ENCODE assay signal across 31 cellular contexts in the genomic region with DNA sequence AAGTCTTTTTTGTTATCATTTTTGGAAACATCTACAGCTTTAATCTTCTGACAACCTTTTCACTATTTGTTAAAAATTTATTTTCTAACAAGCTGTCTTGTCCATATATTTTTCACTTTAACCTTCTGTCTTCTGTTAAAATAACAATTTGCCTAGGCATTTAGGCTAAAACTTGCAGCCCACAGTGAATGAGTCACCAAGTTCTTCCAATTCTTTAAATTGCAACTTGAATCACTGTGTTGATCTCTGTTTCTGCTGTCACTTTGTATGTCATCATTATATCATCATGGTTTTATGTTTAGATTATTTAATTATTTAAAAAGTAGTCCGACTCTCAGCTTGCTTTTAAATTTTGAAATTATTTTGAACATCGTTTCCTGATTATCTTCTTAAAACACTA.
DNase-seq lines count a peak whose midpoint lies in the region; ATAC-seq and TF ChIP-seq lines count a peak whose summit lies in the region.
"Had no signal": no experiment of that assay in that cellular context is flagged by ENCODE, and none has a peak within 500 bp of the region (broad histone marks: within the 10 kb centered on the region; RNA-seq: fewer than 3 reads in every experiment).

No MANE protein-coding gene starts in this region.

- no peaks in the 10 kb centered on the region for H3K27me3 Mint-ChIP-seq in activated CD4-positive, alpha-beta T cell treated with anti-CD3 and anti-CD28 coated beads, Interleukin-2, amount 10 ng/mL, durations not matched to agents 24 days and 14 days
- H3K27me3 Mint-ChIP-seq: activated naive CD8-positive, alpha-beta T cell treated with anti-CD3 and anti-CD28 coated beads, Interleukin-2, amount 10 ng/mL, durations not matched to agents 7 days and 5 days; natural killer cell treated with Interleukin-12 subunit alpha and Interleukin-12 subunit beta and Interleukin-15 and Interleukin-18, amount 100 ng/mL, for 72 hours; stimulated activated memory B cell treated with anti-CD40 and anti-IgM and Interleukin-4, amounts not matched to agents 10 μg/mL and 1 μg/mL and 100 μg/mL, for 72 hours had no signal

- POLR2A ChIA-PET in RWPE1 (lab: Yijun Ruan, JAX; ENCODE audit: low non-redundant PET): no interaction called here

- H3K4me2 ChIP-seq in smooth muscle cell: peak overlapping the region; percentile 44

- DNase-seq in RWPE1 (ENCODE audit: low spot score): peak; percentile 3
- DNase-seq in astrocyte of the spinal cord (ENCODE audit: low read depth, low spot score): peak; percentile 66
- peak; percentile 1 for DNase-seq in kidney epithelial cell (ENCODE audit: low read depth)
- DNase-seq in smooth muscle cell (lab: John Stamatoyannopoulos, UW; ENCODE audit: unreplicated experiment): no peak
- DNase-seq in activated CD4-positive, alpha-beta T cell treated with anti-CD3 and anti-CD28 coated beads, Interleukin-2, amount 10 ng/mL, durations not matched to agents 24 days and 14 days: no peak
- DNase-seq: activated naive CD8-positive, alpha-beta T cell treated with anti-CD3 and anti-CD28 coated beads, Interleukin-2, amount 10 ng/mL, durations not matched to agents 7 days and 5 days; activated T-cell treated with anti-CD3 and anti-CD28 coated beads for 4 hours; Caco-2; DMS79 treated with DMSO at 0.1 percent for 48 hours; effector CD4-positive, alpha-beta T cell; gastrocnemius medialis; H9; hippocampal formation; immature natural killer cell; left ventricle myocardium inferior; MM.1S; NCI-H1417; NCI-H446 treated with DMSO at 0.1 percent for 48 hours; NCI-H82; stimulated activated CD4-positive, alpha-beta T cell treated with anti-CD3 and anti-CD28 coated beads, Interleukin-4, amount 100 ng/mL, for 4 hours; substantia nigra; T-helper 2 cell; upper lobe of left lung had no signal

- no peaks in the 10 kb centered on the region for H3F3A ChIP-seq in smooth muscle cell (ENCODE audit: low read depth)

- H3K9ac ChIP-seq in smooth muscle cell (ENCODE audit: low read depth): no peak overlapping the region

- no peaks in the 10 kb centered on the region for H4K20me1 ChIP-seq in smooth muscle cell (ENCODE audit: low read depth)

- no peaks in the 10 kb centered on the region for H3K9me3 ChIP-seq in smooth muscle cell (replicated peaks; ENCODE audit: low read depth)
- H3K9me3 ChIP-seq: Caco-2, gastrocnemius medialis, left ventricle myocardium inferior, right atrium auricular region, upper lobe of left lung had no signal

- no peak overlapping the region for H3K4me3 ChIP-seq in astrocyte of the spinal cord (ENCODE audit: low read depth, low read length)
- H3K4me3 ChIP-seq in kidney epithelial cell (ENCODE audit: low read depth, low read length): no peak overlapping the region
- H3K4me3 ChIP-seq in smooth muscle cell: no peak overlapping the region
- H3K4me3 ChIP-seq: gastrocnemius medialis, K562, left ventricle myocardium inferior, right atrium auricular region, upper lobe of left lung had no signal

- H3K27ac ChIP-seq in RWPE1 (no peak overlapping the region), smooth muscle cell (ENCODE audit: low read depth) (peak overlapping the region; percentile 69)
- H3K27ac ChIP-seq: C4-2B, gastrocnemius medialis, left ventricle myocardium inferior, right atrium auricular region, upper lobe of left lung had no signal

- intact Hi-C loops in activated CD4-positive, alpha-beta T cell treated with anti-CD3 and anti-CD28 coated beads, Interleukin-2, amount 10 ng/mL, durations not matched to agents 24 days and 14 days (cut with micrococcal nuclease): no loop called here

- H3K27me3 ChIP-seq in kidney epithelial cell (ENCODE audit: control insufficient read depth, insufficient read depth, low read length) (no peaks in the 10 kb centered on the region), smooth muscle cell (ENCODE audit: low read depth) (no peaks in the 10 kb centered on the region)
- H3K27me3 ChIP-seq: gastrocnemius medialis, right atrium auricular region, upper lobe of left lung had no signal

- H3K36me3 Mint-ChIP-seq in activated CD4-positive, alpha-beta T cell treated with anti-CD3 and anti-CD28 coated beads, Interleukin-2, amount 10 ng/mL, durations not matched to agents 24 days and 14 days (ENCODE audit: low read depth): no peaks in the 10 kb centered on the region
- H3K36me3 Mint-ChIP-seq: activated naive CD8-positive, alpha-beta T cell treated with anti-CD3 and anti-CD28 coated beads, Interleukin-2, amount 10 ng/mL, durations not matched to agents 7 days and 5 days; brain; immature natural killer cell; natural killer cell treated with Interleukin-12 subunit alpha and Interleukin-12 subunit beta and Interleukin-15 and Interleukin-18, amount 100 ng/mL, for 72 hours; stimulated activated memory B cell treated with anti-CD40 and anti-IgM and Interleukin-4, amounts not matched to agents 10 μg/mL and 1 μg/mL and 100 μg/mL, for 72 hours had no signal

- no peak overlapping the region for H3K4me3 Mint-ChIP-seq in activated CD4-positive, alpha-beta T cell treated with anti-CD3 and anti-CD28 coated beads, Interleukin-2, amount 10 ng/mL, durations not matched to agents 24 days and 14 days
- H3K4me3 Mint-ChIP-seq: activated naive CD8-positive, alpha-beta T cell treated with anti-CD3 and anti-CD28 coated beads, Interleukin-2, amount 10 ng/mL, durations not matched to agents 7 days and 5 days; brain; H9; immature natural killer cell; natural killer cell treated with Interleukin-12 subunit alpha and Interleukin-12 subunit beta and Interleukin-15 and Interleukin-18, amount 100 ng/mL, for 72 hours; stimulated activated memory B cell treated with anti-CD40 and anti-IgM and Interleukin-4, amounts not matched to agents 10 μg/mL and 1 μg/mL and 100 μg/mL, for 72 hours had no signal

- WGBS in smooth muscle cell (ENCODE audit: low lambda C conversion rate): 56% methylated on average over 2 of the region's 2 CpGs

- peaks cover 5% of the 10 kb centered on the region for H3K4me1 ChIP-seq in smooth muscle cell (ENCODE audit: low read depth)
- H3K4me1 ChIP-seq: Caco-2, gastrocnemius medialis, left ventricle myocardium inferior, right atrium auricular region, upper lobe of left lung had no signal

- TF ChIP-seq CTCF in RWPE1 (conservative IDR thresholded peaks at IDR 0.05; ENCODE audit: low read depth) (no peak), astrocyte of the spinal cord (IDR thresholded peaks at IDR 0.05; ENCODE audit: low read depth, low read length) (no peak), kidney epithelial cell (IDR thresholded peaks at IDR 0.05; ENCODE audit: insufficient read depth, low read length, poor library complexity, severe bottlenecking) (no peak), smooth muscle cell (IDR thresholded peaks at IDR 0.05; ENCODE audit: borderline replicate concordance, insufficient read depth, poor library complexity, severe bottlenecking) (no peak)

- no peaks in the 10 kb centered on the region for H3K4me1 Mint-ChIP-seq in activated CD4-positive, alpha-beta T cell treated with anti-CD3 and anti-CD28 coated beads, Interleukin-2, amount 10 ng/mL, durations not matched to agents 24 days and 14 days
- H3K4me1 Mint-ChIP-seq: activated naive CD8-positive, alpha-beta T cell treated with anti-CD3 and anti-CD28 coated beads, Interleukin-2, amount 10 ng/mL, durations not matched to agents 7 days and 5 days; brain; immature natural killer cell; stimulated activated memory B cell treated with anti-CD40 and anti-IgM and Interleukin-4, amounts not matched to agents 10 μg/mL and 1 μg/mL and 100 μg/mL, for 72 hours had no signal

- CTCF ChIA-PET in RWPE1 (lab: Yijun Ruan, JAX): no interaction called here

- no peaks in the 10 kb centered on the region for H3K79me2 ChIP-seq in smooth muscle cell (ENCODE audit: low read depth)

- no peak overlapping the region for H2AFZ ChIP-seq in smooth muscle cell (ENCODE audit: low read depth)

- no peak overlapping the region for H3K27ac Mint-ChIP-seq in activated CD4-positive, alpha-beta T cell treated with anti-CD3 and anti-CD28 coated beads, Interleukin-2, amount 10 ng/mL, durations not matched to agents 24 days and 14 days
- H3K27ac Mint-ChIP-seq: activated naive CD8-positive, alpha-beta T cell treated with anti-CD3 and anti-CD28 coated beads, Interleukin-2, amount 10 ng/mL, durations not matched to agents 7 days and 5 days; brain; immature natural killer cell; natural killer cell treated with Interleukin-12 subunit alpha and Interleukin-12 subunit beta and Interleukin-15 and Interleukin-18, amount 100 ng/mL, for 72 hours; stimulated activated memory B cell treated with anti-CD40 and anti-IgM and Interleukin-4, amounts not matched to agents 10 μg/mL and 1 μg/mL and 100 μg/mL, for 72 hours had no signal

- in situ Hi-C loops in astrocyte of the spinal cord (cut with HindIII; ENCODE audit: low sequenced_read_pairs): no loop called here

- H3K36me3 ChIP-seq in kidney epithelial cell (ENCODE audit: control insufficient read depth, insufficient read depth, low read length) (no peaks in the 10 kb centered on the region), smooth muscle cell (ENCODE audit: low read depth) (no peaks in the 10 kb centered on the region)
- H3K36me3 ChIP-seq: gastrocnemius medialis, left ventricle myocardium inferior, right atrium auricular region, upper lobe of left lung had no signal

- H3K9me3 Mint-ChIP-seq in activated CD4-positive, alpha-beta T cell treated with anti-CD3 and anti-CD28 coated beads, Interleukin-2, amount 10 ng/mL, durations not matched to agents 24 days and 14 days: peaks cover 7% of the 10 kb centered on the region
- H3K9me3 Mint-ChIP-seq: brain, H9 had no signal

- ATAC-seq in GM21717 (IDR thresholded peaks at IDR 0.05; ENCODE audit: unreplicated experiment) (no peak), HG03571 (IDR thresholded peaks at IDR 0.05; ENCODE audit: unreplicated experiment) (no peak)
- ATAC-seq: gastrocnemius medialis; K562; natural killer cell treated with Interleukin-12 subunit alpha and Interleukin-12 subunit beta and Interleukin-15 and Interleukin-18, amount 100 ng/mL, for 72 hours; stimulated activated memory B cell treated with anti-CD40 and anti-IgM and Interleukin-4, amounts not matched to agents 10 μg/mL and 1 μg/mL and 100 μg/mL, for 72 hours had no signal

Comparison
In these comparisons a context has a peak if more than half of its experiments do, and no peak if none do; other contexts are left out.
1. DNase-seq: peak in RWPE1 (single experiment), astrocyte of the spinal cord (single experiment) and kidney epithelial cell (single experiment); none in smooth muscle cell (single experiment) and activated CD4-positive, alpha-beta T cell treated with anti-CD3 and anti-CD28 coated beads, Interleukin-2, amount 10 ng/mL, durations not matched to agents 24 days and 14 days (single experiment).